Comparison of ENCODE assay signal across 1 cellular context in genomic region chr9:114037961-114038723, GRCh38.
TF ChIP-seq lines count a peak whose summit lies in the region.

No MANE protein-coding gene starts in this region.

TF ChIP-seq in SK-N-SH, 30 proteins besides CTCF, POLR2A, EP300 and RAD21 (continued from another document):
- TF ChIP-seq FOXJ3 (CRISPR knock-in tag; IDR thresholded peaks at IDR 0.05) = no peak
- no peak for TF ChIP-seq REST (IDR thresholded peaks at IDR 0.05; ENCODE audit: low read depth, low read length)
- TF ChIP-seq USF1 (IDR thresholded peaks at IDR 0.05; ENCODE audit: borderline replicate concordance, low read depth) = no peak
- no peak for TF ChIP-seq MEF2A (IDR thresholded peaks at IDR 0.05; ENCODE audit: borderline replicate concordance, low read depth)
- TF ChIP-seq USF2 (IDR thresholded peaks at IDR 0.05; ENCODE audit: borderline replicate concordance, low read depth, low read length) = no peak
TF ChIP-seq in SK-N-SH: peak in this region for 0.
